19 cellular contexts compared by ENCODE assay signal in the genomic region with DNA sequence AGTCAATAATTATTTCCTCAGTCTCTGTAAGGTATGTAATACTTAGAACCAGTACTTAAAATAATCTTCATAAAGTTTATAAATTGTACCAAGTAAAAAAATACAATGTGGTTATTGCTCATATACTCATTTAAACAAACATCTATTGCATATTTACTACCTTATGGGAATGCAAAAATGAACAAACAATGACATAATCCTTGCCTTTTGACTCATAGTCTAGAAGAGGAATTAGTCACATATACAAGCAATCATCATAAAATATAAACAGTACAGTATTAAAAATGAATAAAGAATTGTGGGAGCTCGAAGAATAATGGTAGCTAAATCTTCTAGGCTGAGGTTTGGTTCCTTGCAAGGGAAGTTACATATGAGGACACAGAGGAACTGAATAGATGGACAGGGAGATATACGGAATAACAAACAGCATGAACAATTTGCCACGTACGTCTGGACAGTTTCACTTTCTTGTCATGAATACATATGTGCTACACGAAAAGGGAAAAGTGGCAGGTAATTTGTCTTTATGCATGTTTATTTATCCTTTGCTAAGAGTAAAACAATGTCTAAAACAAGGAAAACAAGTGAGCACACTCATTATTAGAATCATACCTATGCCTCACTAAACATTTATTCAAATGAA. TPM values are rescaled to one million over a fixed set of nuclear protein-coding genes. Genes with fewer than 3 reads are reported as not detected.
A peak's percentile ranks its signal among the peaks of the same experiment; 100 is the strongest.
DNase-seq lines count a peak whose midpoint lies in the region; ATAC-seq, FAIRE-seq and TF ChIP-seq lines count a peak whose summit lies in the region.
"Had no signal": no experiment of that assay in that cellular context is flagged by ENCODE, and none has a peak within 500 bp of the region (broad histone marks: within the 10 kb centered on the region; RNA-seq: fewer than 3 reads in every experiment).

No MANE protein-coding gene starts in this region.

- no peak overlapping the region for H3K4me3 Mint-ChIP-seq in nephron progenitor cell
- H3K4me3 Mint-ChIP-seq: activated CD8-positive, alpha-beta T cell treated with anti-CD3 and anti-CD28 coated beads for 36 hours; activated naive CD4-positive, alpha-beta T cell treated with anti-CD3 and anti-CD28 coated beads, Interleukin-2, amount 10 ng/mL, durations not matched to agents 7 days and 5 days; central memory CD8-positive, alpha-beta T cell; T-helper 1 cell treated with Interleukin-12 subunit alpha and Interleukin-12 subunit beta and Interleukin-4 antibody, amounts not matched to agents 30 μg/mL and 1 μg/mL, for 36 hours had no signal

- no peaks in the 10 kb centered on the region for H3K4me1 ChIP-seq in ACC112 (ENCODE audit: control insufficient read depth, insufficient read depth, low read length, unreplicated experiment)
- no peaks in the 10 kb centered on the region for H3K4me1 ChIP-seq in ovary (ENCODE audit: insufficient read depth)
- no peaks in the 10 kb centered on the region for H3K4me1 ChIP-seq in left lung
- H3K4me1 ChIP-seq: psoas muscle had no signal

- FAIRE-seq in HTR-8/SVneo (lab: Jason Lieb, UNC), result peak; percentile 52
- FAIRE-seq: islet of Langerhans had no signal

- no peak overlapping the region for H2AFZ ChIP-seq in ACC112 (ENCODE audit: low read length, unreplicated experiment)

- no peak overlapping the region for H3K27ac Mint-ChIP-seq in nephron progenitor cell
- H3K27ac Mint-ChIP-seq: activated CD8-positive, alpha-beta T cell treated with anti-CD3 and anti-CD28 coated beads for 36 hours; activated naive CD4-positive, alpha-beta T cell treated with anti-CD3 and anti-CD28 coated beads, Interleukin-2, amount 10 ng/mL, durations not matched to agents 7 days and 5 days; T-helper 1 cell treated with Interleukin-12 subunit alpha and Interleukin-12 subunit beta and Interleukin-4 antibody, amounts not matched to agents 30 μg/mL and 1 μg/mL, for 36 hours had no signal

- H3K4me1 Mint-ChIP-seq in nephron progenitor cell, result no peaks in the 10 kb centered on the region
- H3K4me1 Mint-ChIP-seq: activated naive CD4-positive, alpha-beta T cell treated with anti-CD3 and anti-CD28 coated beads, Interleukin-2, amount 10 ng/mL, durations not matched to agents 7 days and 5 days; central memory CD8-positive, alpha-beta T cell had no signal

- H3K36me3 Mint-ChIP-seq in nephron progenitor cell (ENCODE audit: low read depth), result peaks cover 10% of the 10 kb centered on the region

- H3K27ac ChIP-seq in ACC112 (ENCODE audit: low read depth, low read length) (no peak overlapping the region), ovary (no peak overlapping the region), left lung (no peak overlapping the region)
- H3K27ac ChIP-seq: esophagus squamous epithelium, HL-60, psoas muscle had no signal

- TF ChIP-seq CTCF in ovary (IDR thresholded peaks at IDR 0.05) (no peak), nephron progenitor cell (IDR thresholded peaks at IDR 0.05) (no peak), left lung (IDR thresholded peaks at IDR 0.05) (no peak)

- H3K27me3 ChIP-seq in ACC112 (ENCODE audit: insufficient read depth, low read length) (no peaks in the 10 kb centered on the region), ovary (no peaks in the 10 kb centered on the region), left lung (no peaks in the 10 kb centered on the region)
- H3K27me3 ChIP-seq: esophagus squamous epithelium had no signal

- H3K36me3 ChIP-seq in ACC112 (ENCODE audit: insufficient read depth, low read length) (no peaks in the 10 kb centered on the region), ovary (no peaks in the 10 kb centered on the region), left lung (no peaks in the 10 kb centered on the region)
- H3K36me3 ChIP-seq: esophagus squamous epithelium had no signal

- no peak for TF ChIP-seq POLR2A in ovary (IDR thresholded peaks at IDR 0.05)

- intact Hi-C loops in ovary (cut with DNase I) (no loop called here), left lung (cut with DNase I) (no loop called here)

- 61 to 79% (median 71%) methylated on average over 5 of the region's 5 CpGs for WGBS in ovary, 3 donors

- H3K79me2 ChIP-seq in ACC112 (ENCODE audit: control insufficient read depth, insufficient read depth, low read length, unreplicated experiment), result no peaks in the 10 kb centered on the region

- TF ChIP-seq EP300 in ovary (IDR thresholded peaks at IDR 0.05), result no peak

- 0 out of 2 replicates have a peak overlapping the region, but pooled peaks have one; percentile 3 for H3K4me3 ChIP-seq in ACC112 (ENCODE audit: low read depth, low read length)
- H3K4me3 ChIP-seq in ovary, result no peak overlapping the region
- H3K4me3 ChIP-seq in left lung, result no peak overlapping the region
- H3K4me3 ChIP-seq: esophagus squamous epithelium, psoas muscle had no signal

- H3K9me3 Mint-ChIP-seq in nephron progenitor cell, result peaks cover 39% of the 10 kb centered on the region

- no peaks in the 10 kb centered on the region for H3K27me3 Mint-ChIP-seq in nephron progenitor cell (ENCODE audit: low read depth, poor library complexity)
- H3K27me3 Mint-ChIP-seq: activated CD8-positive, alpha-beta T cell treated with anti-CD3 and anti-CD28 coated beads for 36 hours; activated naive CD4-positive, alpha-beta T cell treated with anti-CD3 and anti-CD28 coated beads, Interleukin-2, amount 10 ng/mL, durations not matched to agents 7 days and 5 days; central memory CD8-positive, alpha-beta T cell had no signal

- ATAC-seq in GM18861 (IDR thresholded peaks at IDR 0.05; ENCODE audit: unreplicated experiment) (peak; percentile 69), left lung (no peak)
- ATAC-seq: activated CD8-positive, alpha-beta T cell treated with anti-CD3 and anti-CD28 coated beads for 36 hours; psoas muscle had no signal

- H3K9me3 ChIP-seq in ovary (peaks cover 0 to 4% of the 10 kb centered on the region in 2 donors), left lung (peaks cover 0 to 14% of the 10 kb centered on the region in 2 donors)

- DNase-seq in HTR-8/SVneo (ENCODE audit: insufficient read length, low spot score), result no peak
- peak; percentile 6 for DNase-seq in dermis blood vessel endothelial cell
- DNase-seq in ovary, result no peak
- no peak for DNase-seq in nephron progenitor cell
- no peak for DNase-seq in NCI-H1105 treated with DMSO at 0.1 percent for 48 hours (lab: John Stamatoyannopoulos, UW)
- no peak for DNase-seq in left lung
- DNase-seq: activated CD8-positive, alpha-beta T cell treated with anti-CD3 and anti-CD28 coated beads for 36 hours; activated naive CD4-positive, alpha-beta T cell treated with anti-CD3 and anti-CD28 coated beads, Interleukin-2, amount 10 ng/mL, durations not matched to agents 7 days and 5 days; DMS 273 treated with DMSO at 0.1 percent for 48 hours; esophagus squamous epithelium; MM.1S; psoas muscle; stimulated activated naive CD4-positive, alpha-beta T cell had no signal

RNA-seq across cellular contexts. Expression of a gene that starts 17.2 kb away (rescaled TPM):
- total RNA-seq in dermis blood vessel endothelial cell, result 0.37 and 0.85 TPM in 2 replicates
- 1 to 10 TPM in 2 of 7 donors, under 1 TPM in 5; 0.12 to 8.7 (median 0.69) TPM for total RNA-seq in ovary
- polyA plus RNA-seq in ovary, result under 1 TPM; 0.06 to 0.22 TPM
- total RNA-seq in left lung, result under 1 TPM; 0.21 to 0.26 TPM
